Comparison of ENCODE assay signal across 16 cellular contexts in genomic region chr2:64929329-64929728, GRCh38.
"Had no signal": no experiment of that assay in that cellular context is flagged by ENCODE, and none has a peak within 500 bp of the region (broad histone marks: within the 10 kb centered on the region; RNA-seq: fewer than 3 reads in every experiment).

No MANE protein-coding gene starts in this region.

- H3K4me1 ChIP-seq: lower lobe of right lung, sigmoid colon, stomach, testis had no signal

- ATAC-seq: heart left ventricle, left cardiac atrium, lower lobe of right lung had no signal

- H3K36me3 Mint-ChIP-seq: activated naive CD8-positive, alpha-beta T cell; mesothelial cell of epicardium had no signal

- H3K4me1 Mint-ChIP-seq: activated CD4-positive, alpha-beta T cell treated with anti-CD3 and anti-CD28 coated beads, Interleukin-2, amount 10 ng/mL, durations not matched to agents 7 days and 5 days; mesothelial cell of epicardium had no signal

- H3K27me3 Mint-ChIP-seq: activated naive CD8-positive, alpha-beta T cell had no signal

- H3K27me3 ChIP-seq: dorsolateral prefrontal cortex, heart left ventricle, sigmoid colon, spleen, stomach, testis, upper lobe of left lung had no signal

- H3K27ac ChIP-seq: dorsolateral prefrontal cortex, heart left ventricle, lower lobe of right lung, sigmoid colon, stomach, testis, upper lobe of left lung had no signal

- H3K4me3 Mint-ChIP-seq: activated CD4-positive, alpha-beta T cell treated with anti-CD3 and anti-CD28 coated beads, Interleukin-2, amount 10 ng/mL, durations not matched to agents 7 days and 5 days; activated naive CD8-positive, alpha-beta T cell; endodermal cell; mesothelial cell of epicardium had no signal

- H3K4me3 ChIP-seq: dorsolateral prefrontal cortex, heart left ventricle, lower lobe of right lung, sigmoid colon, spleen, stomach, testis, upper lobe of left lung had no signal

- DNase-seq: activated CD4-positive, alpha-beta T cell treated with anti-CD3 and anti-CD28 coated beads, Interleukin-2, amount 10 ng/mL, durations not matched to agents 7 days and 5 days; activated CD8-positive, alpha-beta memory T cell treated with anti-CD3 and anti-CD28 coated beads for 24 hours; activated gamma-delta T cell treated with Interleukin-2 at 50 U/mL for 16 hours; amniotic stem cell; dorsolateral prefrontal cortex; endodermal cell; heart left ventricle; left cardiac atrium; lower lobe of right lung; spleen; stomach; testis; upper lobe of left lung had no signal

- H3K36me3 ChIP-seq: heart left ventricle, lower lobe of right lung, sigmoid colon, spleen, stomach, upper lobe of left lung had no signal

- H3K9me3 ChIP-seq: lower lobe of right lung, sigmoid colon, testis, upper lobe of left lung had no signal

- H3K27ac Mint-ChIP-seq: activated CD4-positive, alpha-beta T cell treated with anti-CD3 and anti-CD28 coated beads, Interleukin-2, amount 10 ng/mL, durations not matched to agents 7 days and 5 days; activated naive CD8-positive, alpha-beta T cell; endodermal cell; mesothelial cell of epicardium had no signal
